In the genomic region with DNA sequence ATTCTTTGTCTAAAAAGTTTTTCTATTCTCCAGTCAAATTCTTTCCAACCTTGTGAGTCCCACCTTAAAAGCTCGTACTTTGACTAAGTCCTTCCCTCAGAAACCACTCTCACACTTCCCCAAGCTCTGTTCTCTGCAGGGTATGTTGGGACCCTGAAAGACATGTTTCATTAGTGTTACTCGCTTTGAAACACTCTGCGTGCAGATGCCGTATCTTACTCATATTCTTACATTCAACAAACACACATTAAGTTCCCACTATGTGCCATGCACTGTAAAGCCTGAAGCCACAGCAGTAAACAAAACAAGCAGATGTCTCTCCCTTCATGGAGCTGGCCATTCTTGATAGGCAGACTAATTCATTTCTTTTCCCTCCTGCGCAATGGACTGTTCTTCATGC, we compare ENCODE assay signal across 19 cellular contexts.
"Had no signal": no experiment of that assay in that cellular context is flagged by ENCODE, and none has a peak within 500 bp of the region (broad histone marks: within the 10 kb centered on the region; RNA-seq: fewer than 3 reads in every experiment).

No MANE protein-coding gene starts in this region.

- H3K36me3 Mint-ChIP-seq: natural killer cell had no signal

- H3K27ac ChIP-seq: esophagus squamous epithelium, lower lobe of right lung, psoas muscle, sigmoid colon, stomach, thoracic aorta had no signal

- H3K27ac Mint-ChIP-seq: activated CD8-positive, alpha-beta memory T cell treated with anti-CD3 and anti-CD28 coated beads, Interleukin-2, amount 10 ng/mL, durations not matched to agents 7 days and 5 days; T-helper 1 cell treated with Interleukin-12 subunit alpha and Interleukin-12 subunit beta and Interleukin-4 antibody, amounts not matched to agents 30 μg/mL and 1 μg/mL, for 36 hours had no signal

- H3K36me3 ChIP-seq: esophagus squamous epithelium, lower lobe of right lung, sigmoid colon, stomach, thoracic aorta had no signal

- H3K9me3 ChIP-seq: esophagus squamous epithelium, lower lobe of right lung, mucosa of descending colon, psoas muscle, sigmoid colon, stomach, thoracic aorta had no signal

- H3K4me3 Mint-ChIP-seq: activated CD8-positive, alpha-beta memory T cell treated with anti-CD3 and anti-CD28 coated beads, Interleukin-2, amount 10 ng/mL, durations not matched to agents 7 days and 5 days; natural killer cell; T-helper 1 cell treated with Interleukin-12 subunit alpha and Interleukin-12 subunit beta and Interleukin-4 antibody, amounts not matched to agents 30 μg/mL and 1 μg/mL, for 36 hours had no signal

- ATAC-seq: activated CD8-positive, alpha-beta memory T cell treated with anti-CD3 and anti-CD28 coated beads, Interleukin-2, amount 10 ng/mL, durations not matched to agents 7 days and 5 days; lower lobe of right lung; mucosa of descending colon; natural killer cell; psoas muscle had no signal

- DNase-seq: activated CD4-positive, alpha-beta T cell treated with anti-CD3 and anti-CD28 coated beads, Interleukin-2, amount 50 U/mL, for 48 hours; activated CD4-positive, CD25-positive, alpha-beta regulatory T cell; activated CD8-positive, alpha-beta memory T cell treated with anti-CD3 and anti-CD28 coated beads, Interleukin-2, amount 10 ng/mL, durations not matched to agents 7 days and 5 days; activated naive CD4-positive, alpha-beta T cell treated with anti-CD3 and anti-CD28 coated beads, Interleukin-2, amount 50 U/mL, for 16 hours; amygdala; dorsolateral prefrontal cortex; esophagus squamous epithelium; foreskin fibroblast; glutamatergic neuron; lower lobe of right lung; mucosa of descending colon; natural killer cell; psoas muscle; sigmoid colon; stimulated activated CD4-positive, alpha-beta T cell treated with anti-CD3 and anti-CD28 coated beads, Interleukin-2, amount 100 ng/mL, for 24 hours; stomach had no signal

- H3K27me3 Mint-ChIP-seq: activated CD8-positive, alpha-beta memory T cell treated with anti-CD3 and anti-CD28 coated beads, Interleukin-2, amount 10 ng/mL, durations not matched to agents 7 days and 5 days had no signal

- H3K9me3 Mint-ChIP-seq: natural killer cell; T-helper 1 cell treated with Interleukin-12 subunit alpha and Interleukin-12 subunit beta and Interleukin-4 antibody, amounts not matched to agents 30 μg/mL and 1 μg/mL, for 36 hours had no signal

- H3K27me3 ChIP-seq: dorsolateral prefrontal cortex, esophagus squamous epithelium, sigmoid colon, stomach had no signal

- H3K4me3 ChIP-seq: dorsolateral prefrontal cortex, esophagus squamous epithelium, lower lobe of right lung, mucosa of descending colon, psoas muscle, sigmoid colon, SK-N-MC, stomach, thoracic aorta had no signal
